In the genomic region with DNA sequence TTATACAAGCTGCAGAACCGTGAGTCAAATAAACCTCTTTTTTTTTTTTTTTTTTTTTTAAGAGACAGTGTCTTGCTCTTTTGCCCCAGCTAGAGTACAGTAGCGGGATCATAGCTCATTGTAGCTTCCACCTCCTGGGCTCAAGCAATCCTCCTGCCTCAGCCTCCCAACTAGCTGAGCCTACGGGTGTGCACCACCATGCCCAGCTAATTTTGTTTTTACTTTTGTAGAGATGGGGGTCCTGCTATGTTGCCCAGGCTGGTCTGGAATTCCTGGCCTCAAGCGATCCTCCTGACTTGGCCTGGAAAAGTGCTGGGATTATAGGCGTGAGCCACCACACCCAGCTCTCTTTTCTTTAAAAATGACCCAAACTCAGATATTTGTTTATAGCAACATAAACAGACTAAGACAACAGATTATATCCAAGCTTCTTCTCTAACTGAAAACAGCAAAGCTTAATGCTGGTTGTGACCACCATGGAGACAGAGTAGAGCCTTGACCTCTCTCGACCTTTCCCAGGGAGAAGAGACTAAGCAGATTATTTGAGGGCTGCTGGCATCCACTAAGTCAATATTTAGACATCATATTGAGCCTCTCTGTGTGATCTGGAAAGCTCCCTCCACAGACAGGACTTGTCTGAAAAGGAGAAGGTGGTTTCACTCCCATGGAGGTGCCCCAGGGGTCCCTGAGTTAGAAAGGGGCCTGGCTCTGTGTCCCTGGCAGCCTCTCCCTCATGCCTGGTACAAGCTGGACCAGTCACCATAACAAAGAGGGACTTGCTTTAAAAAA, we compare ENCODE assay signal across 1 cellular context.
A peak's percentile ranks its signal among the peaks of the same experiment; 100 is the strongest.
TF ChIP-seq lines count a peak whose summit lies in the region.

No MANE protein-coding gene starts in this region.

TF ChIP-seq in HepG2, 621 proteins besides CTCF, POLR2A, EP300 and RAD21 (continued from another document and continues in another):
- TF ChIP-seq, protein P1, sequence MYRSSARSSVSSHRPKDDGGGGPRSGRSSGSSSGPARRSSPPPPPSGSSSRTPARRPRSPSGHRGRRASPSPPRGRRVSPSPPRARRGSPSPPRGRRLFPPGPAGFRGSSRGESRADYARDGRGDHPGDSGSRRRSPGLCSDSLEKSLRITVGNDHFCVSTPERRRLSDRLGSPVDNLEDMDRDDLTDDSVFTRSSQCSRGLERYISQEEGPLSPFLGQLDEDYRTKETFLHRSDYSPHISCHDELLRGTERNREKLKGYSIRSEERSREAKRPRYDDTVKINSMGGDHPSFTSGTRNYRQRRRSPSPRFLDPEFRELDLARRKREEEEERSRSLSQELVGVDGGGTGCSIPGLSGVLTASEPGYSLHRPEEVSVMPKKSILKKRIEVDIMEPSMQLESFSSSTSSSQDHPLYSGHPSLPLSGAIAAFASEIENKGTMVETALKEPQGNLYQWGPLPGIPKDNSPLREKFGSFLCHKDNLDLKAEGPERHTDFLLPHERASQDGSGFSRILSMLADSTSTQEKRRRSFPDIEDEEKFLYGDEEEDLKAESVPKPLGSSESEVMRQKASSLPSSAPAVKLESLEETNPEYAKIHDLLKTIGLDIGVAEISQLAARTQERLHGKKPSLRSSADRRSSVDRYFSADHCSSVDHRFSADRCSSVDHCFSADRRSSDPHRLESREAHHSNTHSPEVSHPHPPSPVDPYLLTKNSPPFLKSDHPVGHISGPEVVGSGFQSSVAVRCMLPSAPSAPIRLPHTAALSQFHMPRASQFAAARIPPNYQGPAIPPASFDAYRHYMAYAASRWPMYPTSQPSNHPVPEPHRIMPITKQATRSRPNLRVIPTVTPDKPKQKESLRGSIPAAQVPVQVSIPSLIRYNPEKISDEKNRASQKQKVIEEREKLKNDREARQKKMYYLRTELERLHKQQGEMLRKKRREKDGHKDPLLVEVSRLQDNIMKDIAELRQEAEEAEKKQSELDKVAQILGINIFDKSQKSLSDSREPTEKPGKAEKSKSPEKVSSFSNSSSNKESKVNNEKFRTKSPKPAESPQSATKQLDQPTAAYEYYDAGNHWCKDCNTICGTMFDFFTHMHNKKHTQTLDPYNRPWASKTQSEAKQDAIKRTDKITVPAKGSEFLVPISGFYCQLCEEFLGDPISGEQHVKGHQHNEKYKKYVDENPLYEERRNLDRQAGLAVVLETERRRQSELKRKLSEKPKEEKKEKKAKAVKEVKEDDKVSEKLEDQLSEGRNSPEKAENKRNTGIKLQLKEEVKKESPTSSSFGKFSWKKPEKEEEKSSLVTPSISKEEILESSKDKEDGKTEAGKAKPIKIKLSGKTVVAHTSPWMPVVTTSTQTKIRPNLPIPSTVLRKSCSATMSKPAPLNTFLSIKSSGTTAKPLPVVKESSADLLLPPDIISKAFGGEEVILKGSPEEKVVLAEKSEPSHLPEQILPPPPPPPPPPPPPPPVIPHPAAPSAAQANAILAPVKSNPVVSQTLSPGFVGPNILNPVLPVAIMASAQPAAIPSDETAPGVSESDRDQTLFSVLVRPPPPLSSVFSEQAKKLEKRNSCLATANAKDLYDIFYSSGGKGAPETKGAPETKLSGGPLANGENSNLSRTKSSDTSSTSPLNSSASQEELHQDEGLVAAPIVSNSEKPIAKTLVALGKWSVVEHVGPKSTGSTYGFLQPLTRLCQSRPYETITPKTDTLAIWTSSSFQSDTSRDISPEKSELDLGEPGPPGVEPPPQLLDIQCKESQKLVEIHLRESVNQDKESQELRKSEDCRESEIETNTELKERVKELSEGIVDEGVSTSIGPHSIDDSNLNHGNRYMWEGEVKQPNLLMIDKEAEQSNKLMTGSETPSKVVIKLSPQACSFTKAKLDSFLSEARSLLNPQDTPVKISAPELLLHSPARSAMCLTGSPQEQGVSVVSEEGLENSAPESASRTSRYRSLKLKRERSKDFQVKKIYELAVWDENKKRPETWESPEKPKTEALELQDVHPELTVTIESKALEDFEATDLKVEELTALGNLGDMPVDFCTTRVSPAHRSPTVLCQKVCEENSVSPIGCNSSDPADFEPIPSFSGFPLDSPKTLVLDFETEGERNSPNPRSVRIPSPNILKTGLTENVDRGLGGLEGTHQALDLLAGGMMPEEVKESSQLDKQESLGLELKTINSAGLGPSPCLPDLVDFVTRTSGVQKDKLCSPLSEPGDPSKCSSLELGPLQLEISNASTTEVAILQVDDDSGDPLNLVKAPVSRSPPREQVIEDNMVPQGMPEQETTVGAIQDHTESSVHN (CRISPR knock-in tag; IDR thresholded peaks at IDR 0.05), result no peak
- TF ChIP-seq, protein P2, sequence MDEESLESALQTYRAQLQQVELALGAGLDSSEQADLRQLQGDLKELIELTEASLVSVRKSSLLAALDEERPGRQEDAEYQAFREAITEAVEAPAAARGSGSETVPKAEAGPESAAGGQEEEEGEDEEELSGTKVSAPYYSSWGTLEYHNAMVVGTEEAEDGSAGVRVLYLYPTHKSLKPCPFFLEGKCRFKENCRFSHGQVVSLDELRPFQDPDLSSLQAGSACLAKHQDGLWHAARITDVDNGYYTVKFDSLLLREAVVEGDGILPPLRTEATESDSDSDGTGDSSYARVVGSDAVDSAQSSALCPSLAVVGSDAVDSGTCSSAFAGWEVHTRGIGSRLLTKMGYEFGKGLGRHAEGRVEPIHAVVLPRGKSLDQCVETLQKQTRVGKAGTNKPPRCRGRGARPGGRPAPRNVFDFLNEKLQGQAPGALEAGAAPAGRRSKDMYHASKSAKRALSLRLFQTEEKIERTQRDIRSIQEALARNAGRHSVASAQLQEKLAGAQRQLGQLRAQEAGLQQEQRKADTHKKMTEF (CRISPR knock-in tag; IDR thresholded peaks at IDR 0.05), result peak; percentile 46; the same call in 1 of the 2 replicates
- TF ChIP-seq CBFB (CRISPR knock-in tag; IDR thresholded peaks at IDR 0.05), result peak; percentile 93
- no peak for TF ChIP-seq DPF2 (CRISPR knock-in tag; IDR thresholded peaks at IDR 0.05; ENCODE audit: borderline replicate concordance, low read depth)
- TF ChIP-seq MIER3 (CRISPR knock-in tag; IDR thresholded peaks at IDR 0.05; ENCODE audit: borderline replicate concordance), result peak; percentile 43; the same call in 1 of the 2 replicates
- no peak for TF ChIP-seq KDM3A (CRISPR knock-in tag; IDR thresholded peaks at IDR 0.05; ENCODE audit: low read depth)
- no peak for TF ChIP-seq NFYB (CRISPR knock-in tag; IDR thresholded peaks at IDR 0.05)
- TF ChIP-seq, protein P3, sequence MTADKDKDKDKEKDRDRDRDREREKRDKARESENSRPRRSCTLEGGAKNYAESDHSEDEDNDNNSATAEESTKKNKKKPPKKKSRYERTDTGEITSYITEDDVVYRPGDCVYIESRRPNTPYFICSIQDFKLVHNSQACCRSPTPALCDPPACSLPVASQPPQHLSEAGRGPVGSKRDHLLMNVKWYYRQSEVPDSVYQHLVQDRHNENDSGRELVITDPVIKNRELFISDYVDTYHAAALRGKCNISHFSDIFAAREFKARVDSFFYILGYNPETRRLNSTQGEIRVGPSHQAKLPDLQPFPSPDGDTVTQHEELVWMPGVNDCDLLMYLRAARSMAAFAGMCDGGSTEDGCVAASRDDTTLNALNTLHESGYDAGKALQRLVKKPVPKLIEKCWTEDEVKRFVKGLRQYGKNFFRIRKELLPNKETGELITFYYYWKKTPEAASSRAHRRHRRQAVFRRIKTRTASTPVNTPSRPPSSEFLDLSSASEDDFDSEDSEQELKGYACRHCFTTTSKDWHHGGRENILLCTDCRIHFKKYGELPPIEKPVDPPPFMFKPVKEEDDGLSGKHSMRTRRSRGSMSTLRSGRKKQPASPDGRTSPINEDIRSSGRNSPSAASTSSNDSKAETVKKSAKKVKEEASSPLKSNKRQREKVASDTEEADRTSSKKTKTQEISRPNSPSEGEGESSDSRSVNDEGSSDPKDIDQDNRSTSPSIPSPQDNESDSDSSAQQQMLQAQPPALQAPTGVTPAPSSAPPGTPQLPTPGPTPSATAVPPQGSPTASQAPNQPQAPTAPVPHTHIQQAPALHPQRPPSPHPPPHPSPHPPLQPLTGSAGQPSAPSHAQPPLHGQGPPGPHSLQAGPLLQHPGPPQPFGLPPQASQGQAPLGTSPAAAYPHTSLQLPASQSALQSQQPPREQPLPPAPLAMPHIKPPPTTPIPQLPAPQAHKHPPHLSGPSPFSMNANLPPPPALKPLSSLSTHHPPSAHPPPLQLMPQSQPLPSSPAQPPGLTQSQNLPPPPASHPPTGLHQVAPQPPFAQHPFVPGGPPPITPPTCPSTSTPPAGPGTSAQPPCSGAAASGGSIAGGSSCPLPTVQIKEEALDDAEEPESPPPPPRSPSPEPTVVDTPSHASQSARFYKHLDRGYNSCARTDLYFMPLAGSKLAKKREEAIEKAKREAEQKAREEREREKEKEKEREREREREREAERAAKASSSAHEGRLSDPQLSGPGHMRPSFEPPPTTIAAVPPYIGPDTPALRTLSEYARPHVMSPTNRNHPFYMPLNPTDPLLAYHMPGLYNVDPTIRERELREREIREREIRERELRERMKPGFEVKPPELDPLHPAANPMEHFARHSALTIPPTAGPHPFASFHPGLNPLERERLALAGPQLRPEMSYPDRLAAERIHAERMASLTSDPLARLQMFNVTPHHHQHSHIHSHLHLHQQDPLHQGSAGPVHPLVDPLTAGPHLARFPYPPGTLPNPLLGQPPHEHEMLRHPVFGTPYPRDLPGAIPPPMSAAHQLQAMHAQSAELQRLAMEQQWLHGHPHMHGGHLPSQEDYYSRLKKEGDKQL (CRISPR knock-in tag; IDR thresholded peaks at IDR 0.05; ENCODE audit: low read depth), result peak; percentile 63; the same call in 1 of the 2 replicates
- peak; percentile 63 for TF ChIP-seq RXRB (CRISPR knock-in tag; IDR thresholded peaks at IDR 0.05; ENCODE audit: borderline replicate concordance)
- no peak for TF ChIP-seq SP1 (IDR thresholded peaks at IDR 0.05)
- no peak for TF ChIP-seq SP1 (CRISPR knock-in tag; IDR thresholded peaks at IDR 0.05)
- no peak for TF ChIP-seq ARNT (IDR thresholded peaks at IDR 0.05)
- TF ChIP-seq ZNF510 (CRISPR knock-in tag; IDR thresholded peaks at IDR 0.05; ENCODE audit: low read depth), result no peak
- TF ChIP-seq, protein P4, sequence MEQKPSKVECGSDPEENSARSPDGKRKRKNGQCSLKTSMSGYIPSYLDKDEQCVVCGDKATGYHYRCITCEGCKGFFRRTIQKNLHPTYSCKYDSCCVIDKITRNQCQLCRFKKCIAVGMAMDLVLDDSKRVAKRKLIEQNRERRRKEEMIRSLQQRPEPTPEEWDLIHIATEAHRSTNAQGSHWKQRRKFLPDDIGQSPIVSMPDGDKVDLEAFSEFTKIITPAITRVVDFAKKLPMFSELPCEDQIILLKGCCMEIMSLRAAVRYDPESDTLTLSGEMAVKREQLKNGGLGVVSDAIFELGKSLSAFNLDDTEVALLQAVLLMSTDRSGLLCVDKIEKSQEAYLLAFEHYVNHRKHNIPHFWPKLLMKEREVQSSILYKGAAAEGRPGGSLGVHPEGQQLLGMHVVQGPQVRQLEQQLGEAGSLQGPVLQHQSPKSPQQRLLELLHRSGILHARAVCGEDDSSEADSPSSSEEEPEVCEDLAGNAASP (CRISPR knock-in tag; IDR thresholded peaks at IDR 0.05; ENCODE audit: borderline replicate concordance), result peak; percentile 84; the same call in 1 of the 2 replicates
- no peak for TF ChIP-seq NRL (CRISPR knock-in tag; IDR thresholded peaks at IDR 0.05; ENCODE audit: borderline replicate concordance)
- TF ChIP-seq, protein P5, sequence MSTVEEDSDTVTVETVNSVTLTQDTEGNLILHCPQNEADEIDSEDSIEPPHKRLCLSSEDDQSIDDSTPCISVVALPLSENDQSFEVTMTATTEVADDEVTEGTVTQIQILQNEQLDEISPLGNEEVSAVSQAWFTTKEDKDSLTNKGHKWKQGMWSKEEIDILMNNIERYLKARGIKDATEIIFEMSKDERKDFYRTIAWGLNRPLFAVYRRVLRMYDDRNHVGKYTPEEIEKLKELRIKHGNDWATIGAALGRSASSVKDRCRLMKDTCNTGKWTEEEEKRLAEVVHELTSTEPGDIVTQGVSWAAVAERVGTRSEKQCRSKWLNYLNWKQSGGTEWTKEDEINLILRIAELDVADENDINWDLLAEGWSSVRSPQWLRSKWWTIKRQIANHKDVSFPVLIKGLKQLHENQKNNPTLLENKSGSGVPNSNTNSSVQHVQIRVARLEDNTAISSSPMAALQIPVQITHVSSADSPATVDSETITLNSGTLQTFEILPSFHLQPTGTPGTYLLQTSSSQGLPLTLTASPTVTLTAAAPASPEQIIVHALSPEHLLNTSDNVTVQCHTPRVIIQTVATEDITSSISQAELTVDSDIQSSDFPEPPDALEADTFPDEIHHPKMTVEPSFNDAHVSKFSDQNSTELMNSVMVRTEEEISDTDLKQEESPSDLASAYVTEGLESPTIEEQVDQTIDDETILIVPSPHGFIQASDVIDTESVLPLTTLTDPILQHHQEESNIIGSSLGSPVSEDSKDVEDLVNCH (CRISPR knock-in tag; IDR thresholded peaks at IDR 0.05), result no peak
- TF ChIP-seq PAX8 (CRISPR knock-in tag; IDR thresholded peaks at IDR 0.05; ENCODE audit: borderline replicate concordance), result no peak
- no peak for TF ChIP-seq SP140L (CRISPR knock-in tag; IDR thresholded peaks at IDR 0.05; ENCODE audit: borderline replicate concordance)
- no peak for TF ChIP-seq AKAP8 (CRISPR knock-in tag; IDR thresholded peaks at IDR 0.05)
- TF ChIP-seq BCL6 (CRISPR knock-in tag; IDR thresholded peaks at IDR 0.05), result peak; percentile 70
- TF ChIP-seq NR2F6 (IDR thresholded peaks at IDR 0.05), result peak; percentile 96
- TF ChIP-seq NR2F6 (CRISPR knock-in tag; IDR thresholded peaks at IDR 0.05), result peak; percentile 97
- TF ChIP-seq ZNF703 (CRISPR knock-in tag; IDR thresholded peaks at IDR 0.05; ENCODE audit: borderline replicate concordance), result no peak
- no peak for TF ChIP-seq ZNF891 (CRISPR knock-in tag; IDR thresholded peaks at IDR 0.05)
- no peak for TF ChIP-seq CCAR2 (optimal IDR thresholded peaks at IDR 0.05; ENCODE audit: low read depth, low read length)
- TF ChIP-seq, protein P6, sequence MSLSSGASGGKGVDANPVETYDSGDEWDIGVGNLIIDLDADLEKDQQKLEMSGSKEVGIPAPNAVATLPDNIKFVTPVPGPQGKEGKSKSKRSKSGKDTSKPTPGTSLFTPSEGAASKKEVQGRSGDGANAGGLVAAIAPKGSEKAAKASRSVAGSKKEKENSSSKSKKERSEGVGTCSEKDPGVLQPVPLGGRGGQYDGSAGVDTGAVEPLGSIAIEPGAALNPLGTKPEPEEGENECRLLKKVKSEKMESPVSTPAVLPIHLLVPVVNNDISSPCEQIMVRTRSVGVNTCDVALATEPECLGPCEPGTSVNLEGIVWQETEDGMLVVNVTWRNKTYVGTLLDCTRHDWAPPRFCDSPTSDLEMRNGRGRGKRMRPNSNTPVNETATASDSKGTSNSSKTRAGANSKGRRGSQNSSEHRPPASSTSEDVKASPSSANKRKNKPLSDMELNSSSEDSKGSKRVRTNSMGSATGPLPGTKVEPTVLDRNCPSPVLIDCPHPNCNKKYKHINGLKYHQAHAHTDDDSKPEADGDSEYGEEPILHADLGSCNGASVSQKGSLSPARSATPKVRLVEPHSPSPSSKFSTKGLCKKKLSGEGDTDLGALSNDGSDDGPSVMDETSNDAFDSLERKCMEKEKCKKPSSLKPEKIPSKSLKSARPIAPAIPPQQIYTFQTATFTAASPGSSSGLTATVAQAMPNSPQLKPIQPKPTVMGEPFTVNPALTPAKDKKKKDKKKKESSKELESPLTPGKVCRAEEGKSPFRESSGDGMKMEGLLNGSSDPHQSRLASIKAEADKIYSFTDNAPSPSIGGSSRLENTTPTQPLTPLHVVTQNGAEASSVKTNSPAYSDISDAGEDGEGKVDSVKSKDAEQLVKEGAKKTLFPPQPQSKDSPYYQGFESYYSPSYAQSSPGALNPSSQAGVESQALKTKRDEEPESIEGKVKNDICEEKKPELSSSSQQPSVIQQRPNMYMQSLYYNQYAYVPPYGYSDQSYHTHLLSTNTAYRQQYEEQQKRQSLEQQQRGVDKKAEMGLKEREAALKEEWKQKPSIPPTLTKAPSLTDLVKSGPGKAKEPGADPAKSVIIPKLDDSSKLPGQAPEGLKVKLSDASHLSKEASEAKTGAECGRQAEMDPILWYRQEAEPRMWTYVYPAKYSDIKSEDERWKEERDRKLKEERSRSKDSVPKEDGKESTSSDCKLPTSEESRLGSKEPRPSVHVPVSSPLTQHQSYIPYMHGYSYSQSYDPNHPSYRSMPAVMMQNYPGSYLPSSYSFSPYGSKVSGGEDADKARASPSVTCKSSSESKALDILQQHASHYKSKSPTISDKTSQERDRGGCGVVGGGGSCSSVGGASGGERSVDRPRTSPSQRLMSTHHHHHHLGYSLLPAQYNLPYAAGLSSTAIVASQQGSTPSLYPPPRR (CRISPR knock-in tag; IDR thresholded peaks at IDR 0.05; ENCODE audit: borderline replicate concordance), result peak; percentile 80
- no peak for TF ChIP-seq ARNTL (CRISPR knock-in tag; IDR thresholded peaks at IDR 0.05)
- peak; percentile 71; the same call in 1 of the 2 replicates for TF ChIP-seq HMG20B (CRISPR knock-in tag; conservative IDR thresholded peaks at IDR 0.05)
